Comparison of ENCODE assay signal across 1 cellular context in genomic region chr4:40205259-40206198, GRCh38.
TF ChIP-seq lines count a peak whose summit lies in the region.

No MANE protein-coding gene starts in this region.

TF ChIP-seq in K562, 482 proteins besides CTCF, POLR2A, EP300 and RAD21 (continued from another document and continues in another):
- TF ChIP-seq SFPQ (IDR thresholded peaks at IDR 0.05; ENCODE audit: low read depth, low read length), result no peak
- TF ChIP-seq ZBED1 (IDR thresholded peaks at IDR 0.05), result no peak
- TF ChIP-seq CCNT2 (IDR thresholded peaks at IDR 0.05; ENCODE audit: borderline replicate concordance, extremely low read depth, insufficient read length, low read depth, low read length), result peak; percentile 56
- no peak for TF ChIP-seq CBX1 (IDR thresholded peaks at IDR 0.05; ENCODE audit: low read depth)
- TF ChIP-seq FOXP4 (CRISPR knock-in tag; IDR thresholded peaks at IDR 0.05; ENCODE audit: borderline replicate concordance), result no peak
- no peak for TF ChIP-seq ATF6 (CRISPR knock-in tag; IDR thresholded peaks at IDR 0.05)
- no peak for TF ChIP-seq ILK (tag; IDR thresholded peaks at IDR 0.05; ENCODE audit: borderline replicate concordance, low read depth)
- no peak for TF ChIP-seq SMAD1 (IDR thresholded peaks at IDR 0.05; ENCODE audit: low read depth, low read length, partially characterized antibody)
- TF ChIP-seq SMARCB1 (IDR thresholded peaks at IDR 0.05; ENCODE audit: insufficient read length, low read depth), result peak; percentile 13
- TF ChIP-seq, protein P1, sequence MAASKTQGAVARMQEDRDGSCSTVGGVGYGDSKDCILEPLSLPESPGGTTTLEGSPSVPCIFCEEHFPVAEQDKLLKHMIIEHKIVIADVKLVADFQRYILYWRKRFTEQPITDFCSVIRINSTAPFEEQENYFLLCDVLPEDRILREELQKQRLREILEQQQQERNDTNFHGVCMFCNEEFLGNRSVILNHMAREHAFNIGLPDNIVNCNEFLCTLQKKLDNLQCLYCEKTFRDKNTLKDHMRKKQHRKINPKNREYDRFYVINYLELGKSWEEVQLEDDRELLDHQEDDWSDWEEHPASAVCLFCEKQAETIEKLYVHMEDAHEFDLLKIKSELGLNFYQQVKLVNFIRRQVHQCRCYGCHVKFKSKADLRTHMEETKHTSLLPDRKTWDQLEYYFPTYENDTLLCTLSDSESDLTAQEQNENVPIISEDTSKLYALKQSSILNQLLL (CRISPR knock-in tag; IDR thresholded peaks at IDR 0.05; ENCODE audit: borderline replicate concordance), result no peak
- TF ChIP-seq CHAMP1 (IDR thresholded peaks at IDR 0.05), result no peak; the same call in 1 of the 2 replicates
- no peak for TF ChIP-seq SAP30 (IDR thresholded peaks at IDR 0.05; ENCODE audit: borderline replicate concordance, insufficient read depth, low read depth, low read length, poor library complexity, severe bottlenecking)
- no peak for TF ChIP-seq MXI1 (IDR thresholded peaks at IDR 0.05; ENCODE audit: low read depth, low read length)
- peak; percentile 92 for TF ChIP-seq CEBPB (tag; IDR thresholded peaks at IDR 0.05)
- no peak for TF ChIP-seq TOE1 (IDR thresholded peaks at IDR 0.05; ENCODE audit: borderline replicate concordance)
- TF ChIP-seq TOE1 (CRISPR knock-in tag; IDR thresholded peaks at IDR 0.05; ENCODE audit: borderline replicate concordance, low read depth), result no peak
- no peak for TF ChIP-seq ZNF699 (CRISPR knock-in tag; IDR thresholded peaks at IDR 0.05; ENCODE audit: insufficient replicate concordance)
- peak; percentile 37; the same call in 1 of the 2 replicates for TF ChIP-seq ZNF668 (CRISPR knock-in tag; IDR thresholded peaks at IDR 0.05)
- TF ChIP-seq ZNF707 (CRISPR knock-in tag; conservative IDR thresholded peaks at IDR 0.05), result peak; percentile 39; the same call in 1 of the 2 replicates
- peak; percentile 67 to 90 for TF ChIP-seq AFF1 (IDR thresholded peaks at IDR 0.05; ENCODE audit: low read depth in 1 of 2, partially characterized antibody in 2 of 2)
- TF ChIP-seq ZFX (CRISPR knock-in tag; IDR thresholded peaks at IDR 0.05), result no peak
- TF ChIP-seq, protein P2, sequence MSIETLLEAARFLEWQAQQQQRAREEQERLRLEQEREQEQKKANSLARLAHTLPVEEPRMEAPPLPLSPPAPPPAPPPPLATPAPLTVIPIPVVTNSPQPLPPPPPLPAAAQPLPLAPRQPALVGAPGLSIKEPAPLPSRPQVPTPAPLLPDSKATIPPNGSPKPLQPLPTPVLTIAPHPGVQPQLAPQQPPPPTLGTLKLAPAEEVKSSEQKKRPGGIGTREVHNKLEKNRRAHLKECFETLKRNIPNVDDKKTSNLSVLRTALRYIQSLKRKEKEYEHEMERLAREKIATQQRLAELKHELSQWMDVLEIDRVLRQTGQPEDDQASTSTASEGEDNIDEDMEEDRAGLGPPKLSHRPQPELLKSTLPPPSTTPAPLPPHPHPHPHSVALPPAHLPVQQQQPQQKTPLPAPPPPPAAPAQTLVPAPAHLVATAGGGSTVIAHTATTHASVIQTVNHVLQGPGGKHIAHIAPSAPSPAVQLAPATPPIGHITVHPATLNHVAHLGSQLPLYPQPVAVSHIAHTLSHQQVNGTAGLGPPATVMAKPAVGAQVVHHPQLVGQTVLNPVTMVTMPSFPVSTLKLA (conservative IDR thresholded peaks at IDR 0.05), result no peak
- no peak for TF ChIP-seq ZNF551 (CRISPR knock-in tag; IDR thresholded peaks at IDR 0.05)
- TF ChIP-seq TFAP4 (CRISPR knock-in tag; IDR thresholded peaks at IDR 0.05; ENCODE audit: borderline replicate concordance), result peak; percentile 34; the same call in 1 of the 2 replicates
- TF ChIP-seq NUFIP1 (IDR thresholded peaks at IDR 0.05; ENCODE audit: partially characterized antibody), result no peak
- no peak for TF ChIP-seq CBX2 (IDR thresholded peaks at IDR 0.05; ENCODE audit: insufficient read depth, low read length, poor library complexity, severe bottlenecking)
- TF ChIP-seq BDP1 (IDR thresholded peaks at IDR 0.05; ENCODE audit: insufficient read depth, insufficient read length), result no peak
- TF ChIP-seq GATAD2A (IDR thresholded peaks at IDR 0.05), result peak; percentile 85
- peak; percentile 21 for TF ChIP-seq NEUROD1 (IDR thresholded peaks at IDR 0.05; ENCODE audit: borderline replicate concordance, low read depth, low read length, partially characterized antibody)
- TF ChIP-seq STAT5A (IDR thresholded peaks at IDR 0.05; ENCODE audit: borderline replicate concordance, low read length), result peak; percentile 66; the same call in 1 of the 2 replicates
- TF ChIP-seq ELK3 (CRISPR knock-in tag; IDR thresholded peaks at IDR 0.05), result no peak
- TF ChIP-seq PHF8 (IDR thresholded peaks at IDR 0.05; ENCODE audit: borderline replicate concordance, low read length), result no peak
- TF ChIP-seq NCOA4 (IDR thresholded peaks at IDR 0.05; ENCODE audit: partially characterized antibody), result no peak
- TF ChIP-seq JUND (IDR thresholded peaks at IDR 0.05; ENCODE audit: borderline replicate concordance, low read depth, low read length), result peak; percentile 34; the same call in 1 of the 2 replicates
- no peak; the same call in 2 of the 3 replicates for TF ChIP-seq JUND (tag; IDR thresholded peaks at IDR 0.05; ENCODE audit: borderline replicate concordance, low read depth, low read length)
- TF ChIP-seq DACH1 (IDR thresholded peaks at IDR 0.05; ENCODE audit: partially characterized antibody), result peak; percentile 74
- TF ChIP-seq LCOR (CRISPR knock-in tag; IDR thresholded peaks at IDR 0.05), result peak; percentile 70; the same call in 1 of the 2 replicates
- TF ChIP-seq MTA1 (IDR thresholded peaks at IDR 0.05; ENCODE audit: borderline replicate concordance), result peak; percentile 74
- no peak for TF ChIP-seq RBM14 (IDR thresholded peaks at IDR 0.05; ENCODE audit: borderline replicate concordance, insufficient read depth, low read depth, low read length)
- TF ChIP-seq, protein P3, sequence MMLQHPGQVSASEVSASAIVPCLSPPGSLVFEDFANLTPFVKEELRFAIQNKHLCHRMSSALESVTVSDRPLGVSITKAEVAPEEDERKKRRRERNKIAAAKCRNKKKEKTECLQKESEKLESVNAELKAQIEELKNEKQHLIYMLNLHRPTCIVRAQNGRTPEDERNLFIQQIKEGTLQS (IDR thresholded peaks at IDR 0.05), result peak; percentile 87
- TF ChIP-seq, protein P3 (CRISPR knock-in tag; conservative IDR thresholded peaks at IDR 0.05), result no peak
- TF ChIP-seq OTX1 (CRISPR knock-in tag; IDR thresholded peaks at IDR 0.05), result 0 out of 2 replicates have a peak, but pooled peaks have one; percentile 50
- peak; percentile 13; the same call in 1 of the 2 replicates for TF ChIP-seq BRD4 (IDR thresholded peaks at IDR 0.05)
